25 cellular contexts compared by ENCODE assay signal in genomic region chr7:44705434-44705833, GRCh38.
"Had no signal": no experiment of that assay in that cellular context is flagged by ENCODE, and none has a peak within 500 bp of the region (broad histone marks: within the 10 kb centered on the region; RNA-seq: fewer than 3 reads in every experiment).

No MANE protein-coding gene starts in this region.

- H2AFZ ChIP-seq: hepatocyte had no signal

- H3K79me2 ChIP-seq: hepatocyte had no signal

- H3K27ac Mint-ChIP-seq: activated B cell treated with CpG ODN at 0.5 μM for 24 hours; dendritic cell treated with granulocyte-macrophage colony-stimulating factor and Interleukin-4, amounts not matched to agents 40 ng/mL and 50 ng/mL, for 4 days; stimulated activated naive B cell treated with anti-CD40 and anti-IgM and Interleukin-4, amounts not matched to agents 10 μg/mL and 1 μg/mL and 100 μg/mL, for 72 hours had no signal

- H3K4me1 Mint-ChIP-seq: activated B cell treated with CpG ODN at 0.5 μM for 24 hours, immature natural killer cell had no signal

- H3K4me2 ChIP-seq: hepatocyte had no signal

- H3K27me3 ChIP-seq: body of pancreas, cardiac muscle cell, foreskin keratinocyte, hepatocyte, SJSA1, upper lobe of right lung had no signal

- H3K27me3 Mint-ChIP-seq: activated B cell treated with CpG ODN at 0.5 μM for 24 hours; dendritic cell treated with granulocyte-macrophage colony-stimulating factor and Interleukin-4, amounts not matched to agents 40 ng/mL and 50 ng/mL, for 4 days; naive thymus-derived CD4-positive, alpha-beta T cell; stimulated activated naive B cell treated with anti-CD40 and anti-IgM and Interleukin-4, amounts not matched to agents 10 μg/mL and 1 μg/mL and 100 μg/mL, for 72 hours had no signal

- H3K4me1 ChIP-seq: body of pancreas, foreskin keratinocyte, lower lobe of right lung, SJSA1, upper lobe of right lung had no signal

- H3K4me3 ChIP-seq: body of pancreas, cardiac muscle cell, hepatocyte, lower lobe of right lung, SJSA1, upper lobe of right lung had no signal

- DNase-seq: activated B cell treated with CpG ODN at 0.5 μM for 24 hours; activated CD4-positive, alpha-beta T cell treated with anti-CD3 and anti-CD28 coated beads for 4 hours; activated gamma-delta T cell; activated T-cell treated with anti-CD3 and anti-CD28 coated beads, Interleukin-2, amount 50 U/mL, for 48 hours; body of pancreas; effector CD4-positive, alpha-beta T cell; foreskin keratinocyte; glutamatergic neuron; immature natural killer cell; naive thymus-derived CD4-positive, alpha-beta T cell; occipital lobe; small intestine; stimulated activated CD4-positive, alpha-beta T cell treated with anti-CD3 and anti-CD28 coated beads, Interleukin-15, amount 100 ng/mL, for 24 hours; stimulated activated naive B cell treated with anti-CD40 and anti-IgM and Interleukin-4, amounts not matched to agents 10 μg/mL and 1 μg/mL and 100 μg/mL, for 72 hours; T-helper 1 cell; T-helper 9 cell; upper lobe of right lung had no signal

- ATAC-seq: body of pancreas; foreskin keratinocyte; left lobe of liver; lower lobe of right lung; naive thymus-derived CD4-positive, alpha-beta T cell; sciatic nerve; stimulated activated naive B cell treated with anti-CD40 and anti-IgM and Interleukin-4, amounts not matched to agents 10 μg/mL and 1 μg/mL and 100 μg/mL, for 72 hours; upper lobe of right lung had no signal

- H3K27ac ChIP-seq: body of pancreas, cardiac muscle cell, foreskin keratinocyte, hepatocyte, lower lobe of right lung, SJSA1, upper lobe of right lung had no signal

- H3K4me3 Mint-ChIP-seq: activated B cell treated with CpG ODN at 0.5 μM for 24 hours; dendritic cell treated with granulocyte-macrophage colony-stimulating factor and Interleukin-4, amounts not matched to agents 40 ng/mL and 50 ng/mL, for 4 days; immature natural killer cell; naive thymus-derived CD4-positive, alpha-beta T cell; neural crest cell; stimulated activated naive B cell treated with anti-CD40 and anti-IgM and Interleukin-4, amounts not matched to agents 10 μg/mL and 1 μg/mL and 100 μg/mL, for 72 hours had no signal

- H3K9me3 Mint-ChIP-seq: activated B cell treated with CpG ODN at 0.5 μM for 24 hours; dendritic cell treated with granulocyte-macrophage colony-stimulating factor and Interleukin-4, amounts not matched to agents 40 ng/mL and 50 ng/mL, for 4 days; immature natural killer cell; neural crest cell had no signal
